Comparison of ENCODE assay signal across 10 cellular contexts in genomic region chr11:43923327-43924111, GRCh38. TPM values are rescaled to one million over a fixed set of nuclear protein-coding genes. Genes with fewer than 3 reads are reported as not detected.
DNase-seq lines count a peak whose midpoint lies in the region; FAIRE-seq and TF ChIP-seq lines count a peak whose summit lies in the region.
"Had no signal": no experiment of that assay in that cellular context is flagged by ENCODE, and none has a peak within 500 bp of the region (broad histone marks: within the 10 kb centered on the region; RNA-seq: fewer than 3 reads in every experiment).

No MANE protein-coding gene starts in this region.

- H3K27me3 ChIP-seq in H1 (replicated peaks in 1 of 4; ENCODE audit: control insufficient read depth in 3 of 4, extremely low read depth in 1 of 4, insufficient read depth in 3 of 4, low read length in 3 of 4): no peaks in the 10 kb centered on the region

- peaks cover 13% of the 10 kb centered on the region for H3K36me3 Mint-ChIP-seq in activated naive CD8-positive, alpha-beta T cell treated with anti-CD3 and anti-CD28 coated beads for 36 hours

- H2BK120ac ChIP-seq in H1 (replicated peaks; ENCODE audit: low read depth, low read length): no peak overlapping the region

- no peak overlapping the region for H3K4ac ChIP-seq in H1 (replicated peaks; ENCODE audit: insufficient read length, low read depth, low read length)

- TF ChIP-seq EP300 in H1 (IDR thresholded peaks at IDR 0.05; ENCODE audit: borderline replicate concordance in 1 of 2, low read depth in 2 of 2, low read length in 2 of 2): no peak

- 67% methylated on average over 8 of the region's 8 CpGs; no CpG with 5 or more reads in 1 of the 2 experiments for WGBS in H1 (ENCODE audit: extremely low coverage in 1 of 2, insufficient coverage in 1 of 2, insufficient read length in 1 of 2, insufficient replicate concordance in 2 of 2, low coverage in 1 of 2, low lambda C conversion rate in 2 of 2, missing lambda C conversion rate in 1 of 2), 2 experiments

- POLR2A ChIA-PET in H1 (lab: Charles Lee; ENCODE audit: partially characterized antibody): interaction anchor here (0.6 to 3.2 kb wide), 8 partner anchors 10 to 147 kb away, joined by 3 to 13 read pairs (median 4); partner anchors contain the start of genes ALKBH3 and C11orf96

- no peak for TF ChIP-seq CTCF in H1 (IDR thresholded peaks at IDR 0.05; ENCODE audit: control extremely low read depth in 1 of 3, insufficient read depth in 1 of 3, low read depth in 1 of 3, low read length in 3 of 3)

- CTCF ChIA-PET in H1 (lab: Charles Lee; ENCODE audit: partially characterized antibody): interaction anchor here (0.6 to 9.0 kb wide), 16 partner anchors 10 to 348 kb away, joined by 3 to 98 read pairs (median 5); partner anchors contain the start of gene C11orf96

- no peak overlapping the region for H4K8ac ChIP-seq in H1 (ENCODE audit: extremely low read depth, insufficient read depth, low read length)

- peak overlapping the region; percentile 68; the same call in 1 of the 2 replicates for H2BK12ac ChIP-seq in H1 (ENCODE audit: low read depth, low read length)

- peak overlapping the region; percentile 55; the same call in 1 of the 2 replicates for H3K18ac ChIP-seq in H1 (ENCODE audit: extremely low read depth, low read length)

- no peaks in the 10 kb centered on the region for H3K23me2 ChIP-seq in H1 (ENCODE audit: low read depth, low read length)

- no peak overlapping the region for H4K91ac ChIP-seq in H1 (replicated peaks; ENCODE audit: insufficient read length, low read length)

- no peak overlapping the region for H2BK15ac ChIP-seq in H1 (ENCODE audit: low read length)

- no peak overlapping the region for H4K5ac ChIP-seq in H1 (ENCODE audit: insufficient read length, low read depth, low read length)

- no peaks in the 10 kb centered on the region for H3K79me2 ChIP-seq in H1 (ENCODE audit: control insufficient read depth in 1 of 2, insufficient read depth in 2 of 2, low read length in 2 of 2)

- no peak overlapping the region for H3K4me2 ChIP-seq in H1 (ENCODE audit: insufficient read depth in 1 of 2, low read depth in 2 of 2, low read length in 2 of 2)

- no peak overlapping the region for H3K27ac Mint-ChIP-seq in activated naive CD8-positive, alpha-beta T cell treated with anti-CD3 and anti-CD28 coated beads for 36 hours
- H3K27ac Mint-ChIP-seq: activated naive CD8-positive, alpha-beta T cell had no signal

- no peaks in the 10 kb centered on the region for H3K9me3 Mint-ChIP-seq in activated naive CD8-positive, alpha-beta T cell treated with anti-CD3 and anti-CD28 coated beads for 36 hours

- no peak overlapping the region for H2AK5ac ChIP-seq in H1 (ENCODE audit: low read depth, low read length)

- H3K4me3 Mint-ChIP-seq in activated naive CD8-positive, alpha-beta T cell treated with anti-CD3 and anti-CD28 coated beads for 36 hours: no peak overlapping the region
- H3K4me3 Mint-ChIP-seq: activated naive CD8-positive, alpha-beta T cell had no signal

- no peaks in the 10 kb centered on the region for H3K27me3 Mint-ChIP-seq in activated naive CD8-positive, alpha-beta T cell treated with anti-CD3 and anti-CD28 coated beads for 36 hours
- H3K27me3 Mint-ChIP-seq: activated naive CD8-positive, alpha-beta T cell had no signal

- H3K56ac ChIP-seq in H1 (replicated peaks; ENCODE audit: insufficient read length, low read depth, low read length): no peak overlapping the region

- H3K27ac ChIP-seq in H1 (ENCODE audit: low read depth, low read length): no peak overlapping the region
- H3K27ac ChIP-seq in temporal lobe (ENCODE audit: low read depth, low read length): peak overlapping the region; percentile 95

- no peaks in the 10 kb centered on the region for H4K20me1 ChIP-seq in H1 (replicated peaks in 1 of 2; ENCODE audit: control insufficient read depth in 1 of 2, insufficient read depth in 2 of 2, low read length in 2 of 2)

- H3K23ac ChIP-seq in H1 (ENCODE audit: insufficient read length): no peak overlapping the region

- H3K4me1 Mint-ChIP-seq in activated naive CD8-positive, alpha-beta T cell treated with anti-CD3 and anti-CD28 coated beads for 36 hours: peaks cover 18% of the 10 kb centered on the region

- H3K9ac ChIP-seq in H1 (replicated peaks in 1 of 4; ENCODE audit: extremely low read depth in 1 of 4, low read depth in 3 of 4, low read length in 3 of 4): no peak overlapping the region

- no peaks in the 10 kb centered on the region for H3K9me3 ChIP-seq in H1 (ENCODE audit: insufficient read depth in 2 of 2, low read depth in 1 of 2, low read length in 1 of 2)

- no peak overlapping the region for H2AFZ ChIP-seq in H1 (ENCODE audit: low read length)

- H3K4me3 ChIP-seq in H1 (ENCODE audit: extremely low read depth in 1 of 4, insufficient read depth in 2 of 4, low read depth in 3 of 4, low read length in 4 of 4): no peak overlapping the region

- no peak overlapping the region for H2BK20ac ChIP-seq in H1 (ENCODE audit: low read length)

- TF ChIP-seq RAD21 in H1 (IDR thresholded peaks at IDR 0.05 in 1 of 2, conservative IDR thresholded peaks at IDR 0.05 in 1 of 2; ENCODE audit: low read depth in 2 of 2, low read length in 2 of 2): no peak

- FAIRE-seq in H1 (lab: Jason Lieb, UNC): no peak
- FAIRE-seq in GM12892 (lab: Jason Lieb, UNC): no peak

- DNase-seq in NCI-H460 (ENCODE audit: extremely low read depth, low read depth) (peak; percentile 30), H1 (ENCODE audit: low read depth in 1 of 2, low spot score in 2 of 2) (no peak), medulla oblongata (ENCODE audit: extremely low spot score) (peak; percentile 66), T-helper 9 cell (no peak), GM12892 (ENCODE audit: insufficient read length) (no peak), glomerular visceral epithelial cell (ENCODE audit: extremely low spot score) (no peak)
- DNase-seq in activated naive CD8-positive, alpha-beta T cell treated with anti-CD3 and anti-CD28 coated beads for 36 hours: no peak
- DNase-seq: stimulated activated CD4-positive, alpha-beta T cell treated with anti-CD3 and anti-CD28 coated beads, Interleukin-12 subunit alpha, Interleukin-12 subunit beta, amount 100 ng/mL, for 4 hours had no signal

- TF ChIP-seq POLR2A in H1 (IDR thresholded peaks at IDR 0.05; ENCODE audit: control extremely low read depth in 1 of 2, low read depth in 2 of 2, low read length in 2 of 2) (no peak), GM12892 (IDR thresholded peaks at IDR 0.05; ENCODE audit: low read depth, low read length) (no peak)

- no peak overlapping the region for H3K14ac ChIP-seq in H1 (ENCODE audit: insufficient read length)

- H3K79me1 ChIP-seq in H1 (ENCODE audit: low read depth, low read length): no peaks in the 10 kb centered on the region

- H2BK5ac ChIP-seq in H1 (ENCODE audit: low read depth, low read length): peak overlapping the region; percentile 18; the same call in 1 of the 2 replicates

- peaks cover 2 to 22% (median 13%) of the 10 kb centered on the region in 4 experiments; a peak in 6 of 7 replicates for H3K4me1 ChIP-seq in H1 (replicated peaks in 1 of 4; ENCODE audit: control insufficient read depth in 3 of 4, insufficient read depth in 4 of 4, low read length in 3 of 4)

- no peaks in the 10 kb centered on the region; a peak in 1 of 8 replicates for H3K36me3 ChIP-seq in H1 (ENCODE audit: control insufficient read depth in 2 of 4, insufficient read depth in 4 of 4, low read length in 3 of 4)

TF ChIP-seq in H1, 55 proteins besides CTCF, POLR2A, EP300 and RAD21 (continues in another document):
- no peak for TF ChIP-seq FOSL1 (IDR thresholded peaks at IDR 0.05; ENCODE audit: insufficient read depth, low read depth, low read length)
- no peak for TF ChIP-seq TEAD4 (IDR thresholded peaks at IDR 0.05; ENCODE audit: low read depth, low read length)
- no peak for TF ChIP-seq HDAC2 (IDR thresholded peaks at IDR 0.05; ENCODE audit: borderline replicate concordance in 1 of 2, low read depth in 2 of 2, low read length in 2 of 2)
- no peak for TF ChIP-seq USF2 (IDR thresholded peaks at IDR 0.05; ENCODE audit: low read length)

RNA-seq across cellular contexts. Expression of gene C11orf96, which starts 18.9 kb away (rescaled TPM):
- total RNA-seq in NCI-H460 (2014; rRNA removed; shearing (Covaris generic)): 1.8 and 2.2 TPM in 2 replicates
- polyA plus RNA-seq in NCI-H460 (2014; cell fraction: nucleus; rRNA removed): 1.2 TPM in 1 of 2 replicates, not detected in the other
- 0.67 and 0.97 TPM in 2 replicates for total RNA-seq in H1 (2021; fragmentation: NEBNext Ultra II Directional; extraction: Animal tissue kit (Norgen Biotek cat#: 25700))
- polyA plus RNA-seq in H1 (2011; rRNA removed): 0.91 and 2.0 TPM in 2 replicates
- polyA plus RNA-seq in H1 (2011; cell fraction: cytosol; rRNA removed): 1.5 TPM
- polyA plus RNA-seq in H1 (2011; cell fraction: nucleus; rRNA removed): 1.4 TPM
- 0.51 to 0.98 TPM (median 0.72 TPM) in 4 replicates for polyA plus RNA-seq in H1 (2012, experiment 1 of 2)
- polyA plus RNA-seq in H1 (2012, experiment 2 of 2): 0.28 TPM
- 0.36 TPM for polyA plus RNA-seq in H1 (2013, experiment 1 of 2)
- polyA plus RNA-seq in H1 (2013, experiment 2 of 2): 0.42 TPM
- polyA minus RNA-seq in H1 (2011; rRNA and poly(A)+ RNA removed): not detected in 2 replicates
- 1.2 TPM for polyA minus RNA-seq in H1 (2011; cell fraction: cytosol; rRNA and poly(A)+ RNA removed)
- 1.4 TPM for polyA minus RNA-seq in H1 (2011; cell fraction: nucleus; rRNA and poly(A)+ RNA removed)
- total RNA-seq in temporal lobe: 10.8 TPM
- not detected for polyA plus RNA-seq in GM12892 (2012; ENCODE audit: missing spikeins)
- total RNA-seq in activated naive CD8-positive, alpha-beta T cell treated with anti-CD3 and anti-CD28 coated beads for 36 hours: under 1 TPM; 0.34 to 0.56 TPM

RNA-seq across cellular contexts. Expression of gene ALKBH3, which starts 42.9 kb away (rescaled TPM):
- 41.5 and 48.3 TPM in 2 replicates for total RNA-seq in NCI-H460 (2014; rRNA removed; shearing (Covaris generic))
- polyA plus RNA-seq in NCI-H460 (2014; cell fraction: nucleus; rRNA removed): 27.1 and 29.3 TPM in 2 replicates
- total RNA-seq in H1 (2021; fragmentation: NEBNext Ultra II Directional; extraction: Animal tissue kit (Norgen Biotek cat#: 25700)): 11.4 and 12.7 TPM in 2 replicates
- polyA plus RNA-seq in H1 (2011; rRNA removed): 6.2 and 10.5 TPM in 2 replicates
- polyA plus RNA-seq in H1 (2011; cell fraction: cytosol; rRNA removed): 9.3 TPM
- 4.7 TPM for polyA plus RNA-seq in H1 (2011; cell fraction: nucleus; rRNA removed)
- 11.4 to 12.6 TPM (median 12.1 TPM) in 4 replicates for polyA plus RNA-seq in H1 (2012, experiment 1 of 2)
- polyA plus RNA-seq in H1 (2012, experiment 2 of 2): 5.5 TPM
- 9.4 TPM for polyA plus RNA-seq in H1 (2013, experiment 1 of 2)
- 10.6 TPM for polyA plus RNA-seq in H1 (2013, experiment 2 of 2)
- 5.5 and 11.1 TPM in 2 replicates for polyA minus RNA-seq in H1 (2011; rRNA and poly(A)+ RNA removed)
- 5.0 TPM for polyA minus RNA-seq in H1 (2011; cell fraction: cytosol; rRNA and poly(A)+ RNA removed)
- 6.3 TPM for polyA minus RNA-seq in H1 (2011; cell fraction: nucleus; rRNA and poly(A)+ RNA removed)
- 12.8 TPM for total RNA-seq in temporal lobe
- 36.3 TPM for polyA plus RNA-seq in GM12892 (2012; ENCODE audit: missing spikeins)
- 10 to 100 TPM; 50.8 to 53.3 TPM for total RNA-seq in activated naive CD8-positive, alpha-beta T cell treated with anti-CD3 and anti-CD28 coated beads for 36 hours

Comparison
In these comparisons a context has a peak if more than half of its experiments do, and no peak if none do; other contexts are left out.
1. DNase-seq: peak in NCI-H460 (single experiment) and medulla oblongata (single experiment); none in H1 (0 of 2), T-helper 9 cell (single experiment), GM12892 (single experiment), activated naive CD8-positive, alpha-beta T cell treated with anti-CD3 and anti-CD28 coated beads for 36 hours (single experiment) and glomerular visceral epithelial cell (single experiment).